ENCODE assay signal across 8 cellular contexts in genomic region chr3:58237940-58238681, GRCh38.
DNase-seq lines count a peak whose midpoint lies in the region; ATAC-seq, FAIRE-seq and TF ChIP-seq lines count a peak whose summit lies in the region.

No MANE protein-coding gene starts in this region.

- peak; percentile 93 for FAIRE-seq in HTR-8/SVneo (lab: Jason Lieb, UNC)

- H3K27me3 ChIP-seq in WERI-Rb-1 (ENCODE audit: insufficient read depth, low read depth, severe bottlenecking) (no peaks in the 10 kb centered on the region), layer of hippocampus (ENCODE audit: control insufficient read depth, insufficient read depth, low read length) (no peaks in the 10 kb centered on the region)

- H3K36me3 Mint-ChIP-seq in central memory CD8-positive, alpha-beta T cell (ENCODE audit: insufficient read depth), result peaks cover 8% of the 10 kb centered on the region

- TF ChIP-seq CTCF in WERI-Rb-1 (IDR thresholded peaks at IDR 0.05; ENCODE audit: low read depth, low read length), result no peak

- H3K4me1 Mint-ChIP-seq in central memory CD8-positive, alpha-beta T cell, result peaks cover 17% of the 10 kb centered on the region

- ATAC-seq in GM19452 (IDR thresholded peaks at IDR 0.05; ENCODE audit: unreplicated experiment) (peak; percentile 26), GM18861 (IDR thresholded peaks at IDR 0.05; ENCODE audit: unreplicated experiment) (no peak)
- ATAC-seq in central memory CD8-positive, alpha-beta T cell (replicated peaks; ENCODE audit: extremely low read depth, poor library complexity, severe bottlenecking), result peak; percentile 63

- peak overlapping the region; percentile 85 for H3K4me3 Mint-ChIP-seq in central memory CD8-positive, alpha-beta T cell

- H3K27me3 Mint-ChIP-seq in central memory CD8-positive, alpha-beta T cell, result peaks cover 2% of the 10 kb centered on the region

- peak overlapping the region; percentile 50 for H3K27ac Mint-ChIP-seq in central memory CD8-positive, alpha-beta T cell (ENCODE audit: low read depth)

- peak overlapping the region; percentile 77 for H3K4me3 ChIP-seq in WERI-Rb-1 (ENCODE audit: low read depth, low read length)

- H3K36me3 ChIP-seq in WERI-Rb-1, result no peaks in the 10 kb centered on the region

- H3K27ac ChIP-seq in WERI-Rb-1 (peak overlapping the region; percentile 77), layer of hippocampus (ENCODE audit: low read depth, low read length) (peak overlapping the region; percentile 96)

- no peaks in the 10 kb centered on the region for H3K9me3 Mint-ChIP-seq in central memory CD8-positive, alpha-beta T cell

- DNase-seq in CD1c-positive myeloid dendritic cell (ENCODE audit: extremely low spot score) (peak; percentile 70), HTR-8/SVneo (ENCODE audit: insufficient read length, low spot score) (peak; percentile 37), WERI-Rb-1 (peak; percentile 54)
- peak; percentile 12 to 17 for DNase-seq in central memory CD8-positive, alpha-beta T cell (ENCODE audit: low spot score in 2 of 2)
- DNase-seq in stimulated activated CD4-positive, alpha-beta T cell treated with anti-CD3 and anti-CD28 coated beads, Interleukin-1b, Interleukin-23, amount 100 ng/mL, for 4 hours (ENCODE audit: low read depth in 2 of 2), result peak; percentile 24 to 35

- no peaks in the 10 kb centered on the region for H3K9me3 ChIP-seq in WERI-Rb-1 (ENCODE audit: severe bottlenecking)

Comparison
In these comparisons a context has a peak if more than half of its experiments do, and no peak if none do; other contexts are left out.
1. DNase-seq: peak in every context shown above with its lines; median percentile 70 in CD1c-positive myeloid dendritic cell; 54 in WERI-Rb-1; 37 in HTR-8/SVneo; 30 in stimulated activated CD4-positive, alpha-beta T cell treated with anti-CD3 and anti-CD28 coated beads, Interleukin-1b, Interleukin-23, amount 100 ng/mL, for 4 hours; 14 in central memory CD8-positive, alpha-beta T cell.